18 cellular contexts compared by ENCODE assay signal in the genomic region with DNA sequence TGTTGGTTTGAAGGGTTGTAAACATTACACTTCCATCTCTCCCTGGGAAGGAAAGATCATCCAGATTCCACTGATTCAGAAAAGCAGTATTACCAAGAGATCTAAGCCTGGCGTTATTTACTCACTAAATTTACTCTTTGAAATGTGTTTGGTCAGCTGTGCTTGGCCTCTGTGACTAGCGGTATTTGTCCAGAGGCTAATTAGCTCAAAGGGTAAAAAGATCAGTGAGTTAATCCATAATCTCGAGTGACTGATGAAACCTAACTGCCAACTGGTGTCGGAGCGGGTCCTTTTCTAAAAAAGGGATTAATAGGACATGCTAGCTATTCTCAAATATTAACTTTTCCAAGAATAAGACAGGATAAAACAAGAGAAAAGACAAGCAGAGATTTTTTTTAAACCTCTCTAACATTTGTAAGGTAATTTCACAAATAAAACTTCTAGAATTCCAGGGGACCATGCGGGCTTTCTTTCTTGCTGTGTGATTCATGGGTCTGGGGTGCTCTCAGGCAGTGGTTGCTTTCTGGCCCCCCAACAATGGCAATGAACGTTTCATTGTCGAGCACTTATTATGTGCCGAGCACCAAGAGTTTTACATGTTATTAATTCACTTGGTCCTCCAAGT.
DNase-seq lines count a peak whose midpoint lies in the region; ATAC-seq and TF ChIP-seq lines count a peak whose summit lies in the region.
"Had no signal": no experiment of that assay in that cellular context is flagged by ENCODE, and none has a peak within 500 bp of the region (broad histone marks: within the 10 kb centered on the region; RNA-seq: fewer than 3 reads in every experiment).

No MANE protein-coding gene starts in this region.

- no peaks in the 10 kb centered on the region for H3K36me3 ChIP-seq in CD8-positive, alpha-beta T cell (ENCODE audit: insufficient read depth, low read length)
- H3K36me3 ChIP-seq in body of pancreas (replicated peaks in 1 of 2; ENCODE audit: insufficient read depth in 1 of 2, low read depth in 2 of 2), result no peaks in the 10 kb centered on the region
- H3K36me3 ChIP-seq: adrenal gland, thyroid gland had no signal

- no peak overlapping the region for H3K4me3 Mint-ChIP-seq in CD8-positive, alpha-beta T cell
- peak overlapping the region; percentile 86 for H3K4me3 Mint-ChIP-seq in natural killer cell treated with Interleukin-12 subunit alpha and Interleukin-12 subunit beta and Interleukin-15 and Interleukin-18, amount 100 ng/mL, for 72 hours
- no peak overlapping the region for H3K4me3 Mint-ChIP-seq in osteocyte (ENCODE audit: unreplicated experiment)
- no peak overlapping the region for H3K4me3 Mint-ChIP-seq in activated T-helper 17 cell treated with anti-CD3 and anti-CD28 coated beads, Interleukin-2, amount 50 U/mL, for 72 hours
- H3K4me3 Mint-ChIP-seq: activated CD4-positive, alpha-beta T cell treated with anti-CD3 and anti-CD28 coated beads for 36 hours had no signal

- no peak for ATAC-seq in CD8-positive, alpha-beta T cell
- ATAC-seq in body of pancreas (peak; percentile 79), GM19395 (IDR thresholded peaks at IDR 0.05; ENCODE audit: unreplicated experiment) (no peak)
- no peak for ATAC-seq in natural killer cell treated with Interleukin-12 subunit alpha and Interleukin-12 subunit beta and Interleukin-15 and Interleukin-18, amount 100 ng/mL, for 72 hours
- no peak for ATAC-seq in activated T-helper 17 cell treated with anti-CD3 and anti-CD28 coated beads, Interleukin-2, amount 50 U/mL, for 72 hours (replicated peaks)
- ATAC-seq: activated CD4-positive, alpha-beta T cell treated with anti-CD3 and anti-CD28 coated beads for 36 hours; HCT116; PC-3; T-cell had no signal

- POLR2A ChIA-PET in CD8-positive, alpha-beta T cell (lab: Charles Lee), result no interaction called here

- H3K27ac ChIP-seq in CD8-positive, alpha-beta T cell (ENCODE audit: low read depth, low read length), result no peak overlapping the region
- H3K27ac ChIP-seq in body of pancreas, result peak overlapping the region; percentile 17 to 61 (median 51)
- H3K27ac ChIP-seq: thyroid gland had no signal

- H3K9me3 ChIP-seq in CD8-positive, alpha-beta T cell (ENCODE audit: low read length), result no peaks in the 10 kb centered on the region
- no peaks in the 10 kb centered on the region for H3K9me3 ChIP-seq in body of pancreas
- H3K9me3 ChIP-seq: adrenal gland, thyroid gland had no signal

- intact Hi-C loops in CD8-positive, alpha-beta T cell (cut with DNase I, micrococcal nuclease), result no loop called here
- intact Hi-C loops in body of pancreas (cut with DNase I), result no loop called here

- no peaks in the 10 kb centered on the region for H3K27me3 Mint-ChIP-seq in CD8-positive, alpha-beta T cell (ENCODE audit: low read depth)
- no peaks in the 10 kb centered on the region for H3K27me3 Mint-ChIP-seq in natural killer cell treated with Interleukin-12 subunit alpha and Interleukin-12 subunit beta and Interleukin-15 and Interleukin-18, amount 100 ng/mL, for 72 hours
- H3K27me3 Mint-ChIP-seq in osteocyte (ENCODE audit: unreplicated experiment), result peaks cover 3% of the 10 kb centered on the region
- no peaks in the 10 kb centered on the region for H3K27me3 Mint-ChIP-seq in activated T-helper 17 cell treated with anti-CD3 and anti-CD28 coated beads, Interleukin-2, amount 50 U/mL, for 72 hours
- H3K27me3 Mint-ChIP-seq: activated CD4-positive, alpha-beta T cell treated with anti-CD3 and anti-CD28 coated beads for 36 hours; T-cell had no signal

- H3K27ac Mint-ChIP-seq in CD8-positive, alpha-beta T cell, result peak overlapping the region; percentile 81
- peak overlapping the region; percentile 88 to 94 for H3K27ac Mint-ChIP-seq in natural killer cell treated with Interleukin-12 subunit alpha and Interleukin-12 subunit beta and Interleukin-15 and Interleukin-18, amount 100 ng/mL, for 72 hours
- no peak overlapping the region for H3K27ac Mint-ChIP-seq in osteocyte (ENCODE audit: unreplicated experiment)
- H3K27ac Mint-ChIP-seq in activated T-helper 17 cell treated with anti-CD3 and anti-CD28 coated beads, Interleukin-2, amount 50 U/mL, for 72 hours, result no peak overlapping the region
- H3K27ac Mint-ChIP-seq: activated CD4-positive, alpha-beta T cell treated with anti-CD3 and anti-CD28 coated beads for 36 hours had no signal

- H3K4me1 ChIP-seq in CD8-positive, alpha-beta T cell (ENCODE audit: insufficient read depth, low read length), result peaks cover 12% of the 10 kb centered on the region
- H3K4me1 ChIP-seq in body of pancreas, result peaks cover 32% of the 10 kb centered on the region

- no peak for TF ChIP-seq POLR2A in body of pancreas (IDR thresholded peaks at IDR 0.05)

- WGBS in body of pancreas, 2 donors, result 29 to 33% methylated on average over 9 of the region's 9 CpGs

- H3K36me3 Mint-ChIP-seq in CD8-positive, alpha-beta T cell, result peaks cover 26% of the 10 kb centered on the region
- H3K36me3 Mint-ChIP-seq in natural killer cell treated with Interleukin-12 subunit alpha and Interleukin-12 subunit beta and Interleukin-15 and Interleukin-18, amount 100 ng/mL, for 72 hours, result peaks cover 12% of the 10 kb centered on the region
- H3K36me3 Mint-ChIP-seq in osteocyte (ENCODE audit: unreplicated experiment), result no peaks in the 10 kb centered on the region
- peaks cover 32% of the 10 kb centered on the region for H3K36me3 Mint-ChIP-seq in activated T-helper 17 cell treated with anti-CD3 and anti-CD28 coated beads, Interleukin-2, amount 50 U/mL, for 72 hours (ENCODE audit: low read depth)

- peaks cover 31% of the 10 kb centered on the region for H3K4me1 Mint-ChIP-seq in CD8-positive, alpha-beta T cell (ENCODE audit: low read depth)
- peaks cover 40 to 44% of the 10 kb centered on the region in 2 donors for H3K4me1 Mint-ChIP-seq in natural killer cell treated with Interleukin-12 subunit alpha and Interleukin-12 subunit beta and Interleukin-15 and Interleukin-18, amount 100 ng/mL, for 72 hours (ENCODE audit: low read depth in 2 of 2)
- H3K4me1 Mint-ChIP-seq in osteocyte (ENCODE audit: unreplicated experiment), result peaks cover 2% of the 10 kb centered on the region
- peaks cover 19% of the 10 kb centered on the region for H3K4me1 Mint-ChIP-seq in activated T-helper 17 cell treated with anti-CD3 and anti-CD28 coated beads, Interleukin-2, amount 50 U/mL, for 72 hours

- no peak for DNase-seq in CD8-positive, alpha-beta T cell
- DNase-seq in NCI-H146 (lab: John Stamatoyannopoulos, UW) (peak; percentile 92), body of pancreas (peak in 3 of 4 donors; percentile 28 to 59 (median 51)), HUDEP-2 (lab: John Stamatoyannopoulos, UW; ENCODE audit: unreplicated experiment in 76 of 76) (no peak), osteocyte (ENCODE audit: extremely low spot score, unreplicated experiment) (no peak)
- DNase-seq in natural killer cell treated with Interleukin-12 subunit alpha and Interleukin-12 subunit beta and Interleukin-15 and Interleukin-18, amount 100 ng/mL, for 72 hours (ENCODE audit: low spot score), result no peak
- DNase-seq: activated CD4-positive, alpha-beta T cell treated with anti-CD3 and anti-CD28 coated beads for 36 hours; DMS79; occipital lobe; PC-3; stimulated activated CD4-positive, alpha-beta T cell treated with anti-CD3 and anti-CD28 coated beads, Interleukin-15, amount 100 ng/mL, for 24 hours; T-cell; thyroid gland had no signal

- no peak overlapping the region for H3K4me3 ChIP-seq in CD8-positive, alpha-beta T cell (ENCODE audit: low read depth, low read length)
- no peak overlapping the region for H3K4me3 ChIP-seq in body of pancreas
- H3K4me3 ChIP-seq: adrenal gland, lung, thyroid gland had no signal

- no peaks in the 10 kb centered on the region for H3K27me3 ChIP-seq in CD8-positive, alpha-beta T cell (ENCODE audit: insufficient read depth, low read length)
- no peaks in the 10 kb centered on the region for H3K27me3 ChIP-seq in body of pancreas
- H3K27me3 ChIP-seq: adrenal gland, thyroid gland had no signal

- CTCF ChIA-PET in CD8-positive, alpha-beta T cell (lab: Charles Lee), result interaction anchor here (1.0 to 3.6 kb wide), 3 partner anchors 8 to 15 kb away, joined by 3 to 13 read pairs (median 5); no protein-coding TSS in a partner anchor

- TF ChIP-seq CTCF in CD8-positive, alpha-beta T cell (IDR thresholded peaks at IDR 0.05), result no peak
- no peak for TF ChIP-seq CTCF in body of pancreas (IDR thresholded peaks at IDR 0.05)
- TF ChIP-seq CTCF in osteocyte (IDR thresholded peaks at IDR 0.05), result no peak

- H3K9me3 Mint-ChIP-seq in CD8-positive, alpha-beta T cell, result no peaks in the 10 kb centered on the region
- peaks cover 4% of the 10 kb centered on the region for H3K9me3 Mint-ChIP-seq in natural killer cell treated with Interleukin-12 subunit alpha and Interleukin-12 subunit beta and Interleukin-15 and Interleukin-18, amount 100 ng/mL, for 72 hours
- no peaks in the 10 kb centered on the region for H3K9me3 Mint-ChIP-seq in osteocyte (ENCODE audit: unreplicated experiment)
- H3K9me3 Mint-ChIP-seq in activated T-helper 17 cell treated with anti-CD3 and anti-CD28 coated beads, Interleukin-2, amount 50 U/mL, for 72 hours, result peaks cover 6% of the 10 kb centered on the region

Comparison
In these comparisons a context has a peak if more than half of its experiments do, and no peak if none do; other contexts are left out.
1. DNase-seq: peak in NCI-H146 (single experiment) and body of pancreas (3 of 4); none in CD8-positive, alpha-beta T cell (0 of 7), natural killer cell treated with Interleukin-12 subunit alpha and Interleukin-12 subunit beta and Interleukin-15 and Interleukin-18, amount 100 ng/mL, for 72 hours (single experiment), HUDEP-2 (0 of 76) and osteocyte (single experiment).
2. H3K27ac Mint-ChIP-seq: peak in CD8-positive, alpha-beta T cell (single experiment) and natural killer cell treated with Interleukin-12 subunit alpha and Interleukin-12 subunit beta and Interleukin-15 and Interleukin-18, amount 100 ng/mL, for 72 hours (2 of 2); none in osteocyte (single experiment) and activated T-helper 17 cell treated with anti-CD3 and anti-CD28 coated beads, Interleukin-2, amount 50 U/mL, for 72 hours (single experiment).